ENCODE assay signal across 8 cellular contexts in genomic region chr14:74922752-74923401, GRCh38. TPM values are rescaled to one million over a fixed set of nuclear protein-coding genes. Genes with fewer than 3 reads are reported as not detected.
DNase-seq lines count a peak whose midpoint lies in the region; ATAC-seq and TF ChIP-seq lines count a peak whose summit lies in the region.

Gene RPS6KL1, minus strand, starts transcription at chr14:74923260. Its CDS starts 1,719 bp downstream, at chr14:74921541.

- intact Hi-C loops in aorta (cut with DNase I), result no loop called here

- H3K27me3 ChIP-seq in hepatocyte (peaks cover 21% of the 10 kb centered on the region), rectal smooth muscle tissue (ENCODE audit: control insufficient read depth, insufficient read depth, low read length) (no peaks in the 10 kb centered on the region), aorta (ENCODE audit: control insufficient read depth in 1 of 2, insufficient read depth in 2 of 2, low read length in 1 of 2) (no peaks in the 10 kb centered on the region)

- peak; percentile 95 for DNase-seq in NCI-H1694 (lab: John Stamatoyannopoulos, UW)
- DNase-seq in T-helper 22 cell (ENCODE audit: low read depth), result peak; percentile 46
- DNase-seq in astrocyte of the hippocampus (ENCODE audit: low read depth, low spot score), result peak; percentile 88
- DNase-seq in hepatocyte (ENCODE audit: low spot score), result peak; percentile 89
- peak; percentile 89 to 96 for DNase-seq in aorta

- H3K9me3 ChIP-seq in hepatocyte (ENCODE audit: low read depth), result no peaks in the 10 kb centered on the region
- no peaks in the 10 kb centered on the region for H3K9me3 ChIP-seq in aorta (ENCODE audit: control insufficient read depth, low read length)

- no peak for TF ChIP-seq CTCF in hepatocyte (IDR thresholded peaks at IDR 0.05; ENCODE audit: poor library complexity)

- H3K27ac ChIP-seq in hepatocyte (no peak within 1 kb of the TSS), rectal smooth muscle tissue (ENCODE audit: low read depth, low read length) (no peak within 1 kb of the TSS), aorta (ENCODE audit: low read depth in 1 of 2, low read length in 2 of 2) (peak within 1 kb of the TSS; percentile 6 to 14)

- H3K4me1 ChIP-seq in hepatocyte (ENCODE audit: insufficient read depth) (peaks cover 4% of the 10 kb centered on the region), rectal smooth muscle tissue (ENCODE audit: control insufficient read depth, insufficient read depth, low read length) (peaks cover 3% of the 10 kb centered on the region), aorta (ENCODE audit: control insufficient read depth in 1 of 2, insufficient read depth in 2 of 2, low read length in 2 of 2) (no peaks in the 10 kb centered on the region)

- H3K4me2 ChIP-seq in hepatocyte, result peak within 1 kb of the TSS; percentile 91

- no peaks in the 10 kb centered on the region for H3K79me2 ChIP-seq in hepatocyte

- H3K36me3 ChIP-seq in hepatocyte (replicated peaks; ENCODE audit: insufficient read depth, low read depth), result no peaks in the 10 kb centered on the region
- H3K36me3 ChIP-seq in rectal smooth muscle tissue (ENCODE audit: control insufficient read depth, insufficient read depth, low read length), result no peaks in the 10 kb centered on the region
- H3K36me3 ChIP-seq in aorta (ENCODE audit: control insufficient read depth in 1 of 2, insufficient read depth in 2 of 2, low read length in 1 of 2), result no peaks in the 10 kb centered on the region

- peak within 1 kb of the TSS; percentile 45 for H3K9ac ChIP-seq in rectal smooth muscle tissue (ENCODE audit: low read length)

- H3K4me3 ChIP-seq in GM08714 (ENCODE audit: low read length) (peak within 1 kb of the TSS; percentile 54; the same call in 1 of the 2 replicates), hepatocyte (peak within 1 kb of the TSS; percentile 31), rectal smooth muscle tissue (ENCODE audit: low read length) (peak within 1 kb of the TSS; percentile 76), aorta (ENCODE audit: low read length in 2 of 2) (peak within 1 kb of the TSS; percentile 38 to 73)

- peak within 1 kb of the TSS; percentile 76 for H2AFZ ChIP-seq in hepatocyte

- no peaks in the 10 kb centered on the region for H3K9me2 ChIP-seq in hepatocyte (replicated peaks; ENCODE audit: insufficient read depth)

- no peaks in the 10 kb centered on the region for H4K20me1 ChIP-seq in hepatocyte (ENCODE audit: insufficient read depth, poor library complexity, severe bottlenecking)

- WGBS in hepatocyte (ENCODE audit: low lambda C conversion rate, missing lambda C conversion rate), result 2% methylated on average over 45 of the region's 51 CpGs
- WGBS in aorta, 2 donors, result 1 to 2% methylated on average over 41 to 51 of the region's 51 CpGs

- ATAC-seq in HG02759 (IDR thresholded peaks at IDR 0.05; ENCODE audit: unreplicated experiment) (peak; percentile 95), aorta (ENCODE audit: low FRiP score) (peak; percentile 90)

RNA-seq across cellular contexts. Expression of gene RPS6KL1, which starts in this region (rescaled TPM):
- 0.57 and 1.2 TPM in 2 replicates for total RNA-seq in hepatocyte
- 0.18 and 1.5 TPM in 2 replicates for polyA plus RNA-seq in hepatocyte
- 10 to 100 TPM; 12.6 to 17.3 TPM for total RNA-seq in aorta
- polyA plus RNA-seq in aorta, result 10 to 100 TPM in 1 of 2 donors, 1 to 10 TPM in 1; 3.3 to 13.8 TPM

Comparison
In these comparisons a context has a peak if more than half of its experiments do, and no peak if none do; other contexts are left out.
1. H3K27ac ChIP-seq: peak in aorta (2 of 2); none in hepatocyte (single experiment) and rectal smooth muscle tissue (single experiment).
2. Peak in every context shown above with its lines, with median percentiles within 50 percentile points of each other: H3K4me3 ChIP-seq and DNase-seq.